ENCODE assay signal across 19 cellular contexts in genomic region chr17:61689610-61690180, GRCh38.
A peak's percentile ranks its signal among the peaks of the same experiment; 100 is the strongest.
DNase-seq lines count a peak whose midpoint lies in the region; ATAC-seq, FAIRE-seq and TF ChIP-seq lines count a peak whose summit lies in the region.
"Had no signal": no experiment of that assay in that cellular context is flagged by ENCODE, and none has a peak within 500 bp of the region (broad histone marks: within the 10 kb centered on the region; RNA-seq: fewer than 3 reads in every experiment).

No MANE protein-coding gene starts in this region.

- no peak for TF ChIP-seq CTCF in A549 (IDR thresholded peaks at IDR 0.05)
- no peak for TF ChIP-seq CTCF in WTC11 (IDR thresholded peaks at IDR 0.05)
- TF ChIP-seq CTCF in fibroblast of the aortic adventitia (IDR thresholded peaks at IDR 0.05; ENCODE audit: insufficient read depth, low read length), result no peak

- DNase-seq in A549 (ENCODE audit: low read depth in 1 of 2, low spot score in 1 of 2) (no peak), HK-2 (ENCODE audit: unreplicated experiment) (peak; percentile 16), WTC11 (ENCODE audit: low spot score) (no peak), fibroblast of the aortic adventitia (ENCODE audit: low read depth) (peak; percentile 18), GM03348 (ENCODE audit: low spot score) (no peak), medulla oblongata (ENCODE audit: extremely low spot score) (no peak), NCI-H2107 treated with DMSO at 0.1 percent for 48 hours (lab: John Stamatoyannopoulos, UW; ENCODE audit: unreplicated experiment) (no peak)
- DNase-seq: activated CD4-positive, alpha-beta T cell treated with anti-CD3 and anti-CD28 coated beads, Interleukin-2, amount 50 U/mL, for 48 hours; activated naive CD4-positive, alpha-beta T cell treated with anti-CD3 and anti-CD28 coated beads, Interleukin-2, amount 10 ng/mL, durations not matched to agents 7 days and 5 days; activated T-cell treated with anti-CD3 and anti-CD28 coated beads, Interleukin-2, amount 50 U/mL, for 1 hour; CD4-positive, CD25-positive, alpha-beta regulatory T cell; dermis blood vessel endothelial cell; DMS153; right cardiac atrium; stimulated activated naive CD8-positive, alpha-beta T cell treated with anti-CD3 and anti-CD28 coated beads, Interleukin-15, amount 100 ng/mL, for 72 hours; upper lobe of right lung had no signal

- no peak overlapping the region for H3K27ac Mint-ChIP-seq in WTC11
- H3K27ac Mint-ChIP-seq: activated naive CD4-positive, alpha-beta T cell treated with anti-CD3 and anti-CD28 coated beads, Interleukin-2, amount 10 ng/mL, durations not matched to agents 7 days and 5 days; CD4-positive, CD25-positive, alpha-beta regulatory T cell; stimulated activated naive CD8-positive, alpha-beta T cell treated with anti-CD3 and anti-CD28 coated beads, Interleukin-15, amount 100 ng/mL, for 72 hours had no signal

- H3K4me3 Mint-ChIP-seq in WTC11, result no peak overlapping the region
- H3K4me3 Mint-ChIP-seq: activated naive CD4-positive, alpha-beta T cell treated with anti-CD3 and anti-CD28 coated beads, Interleukin-2, amount 10 ng/mL, durations not matched to agents 7 days and 5 days; CD4-positive, CD25-positive, alpha-beta regulatory T cell; stimulated activated naive CD8-positive, alpha-beta T cell treated with anti-CD3 and anti-CD28 coated beads, Interleukin-15, amount 100 ng/mL, for 72 hours had no signal

- ATAC-seq in A549, result no peak
- ATAC-seq in WTC11, result no peak
- ATAC-seq in HG03280 (IDR thresholded peaks at IDR 0.05; ENCODE audit: unreplicated experiment), result no peak
- ATAC-seq: HCT116; right cardiac atrium; stimulated activated naive CD8-positive, alpha-beta T cell treated with anti-CD3 and anti-CD28 coated beads, Interleukin-15, amount 100 ng/mL, for 72 hours; upper lobe of right lung had no signal

- peaks cover 1% of the 10 kb centered on the region for H3K9me3 Mint-ChIP-seq in WTC11
- H3K9me3 Mint-ChIP-seq: activated naive CD4-positive, alpha-beta T cell treated with anti-CD3 and anti-CD28 coated beads, Interleukin-2, amount 10 ng/mL, durations not matched to agents 7 days and 5 days; stimulated activated naive CD8-positive, alpha-beta T cell treated with anti-CD3 and anti-CD28 coated beads, Interleukin-15, amount 100 ng/mL, for 72 hours had no signal

- H3K4me1 ChIP-seq in A549, result no peaks in the 10 kb centered on the region
- H3K4me1 ChIP-seq: upper lobe of right lung had no signal

- no peak for FAIRE-seq in A549 (lab: Jason Lieb, UNC)

- no peaks in the 10 kb centered on the region for H3K27me3 Mint-ChIP-seq in WTC11 (ENCODE audit: low read depth)
- H3K27me3 Mint-ChIP-seq: activated naive CD4-positive, alpha-beta T cell treated with anti-CD3 and anti-CD28 coated beads, Interleukin-2, amount 10 ng/mL, durations not matched to agents 7 days and 5 days; CD4-positive, CD25-positive, alpha-beta regulatory T cell; stimulated activated naive CD8-positive, alpha-beta T cell treated with anti-CD3 and anti-CD28 coated beads, Interleukin-15, amount 100 ng/mL, for 72 hours had no signal

- TF ChIP-seq EP300 in A549 (IDR thresholded peaks at IDR 0.05), result no peak

- H3K36me3 Mint-ChIP-seq in WTC11, result peaks cover 4% of the 10 kb centered on the region; the same call in 1 of the 2 replicates

- 84% methylated on average over 3 of the region's 3 CpGs for WGBS in A549 (ENCODE audit: missing lambda C conversion rate)

- no peak for TF ChIP-seq RAD21 in A549 (conservative IDR thresholded peaks at IDR 0.05 in 1 of 2, IDR thresholded peaks at IDR 0.05 in 1 of 2)

- H3K4me1 Mint-ChIP-seq in WTC11, result no peaks in the 10 kb centered on the region
- H3K4me1 Mint-ChIP-seq: activated naive CD4-positive, alpha-beta T cell treated with anti-CD3 and anti-CD28 coated beads, Interleukin-2, amount 10 ng/mL, durations not matched to agents 7 days and 5 days; CD4-positive, CD25-positive, alpha-beta regulatory T cell; stimulated activated naive CD8-positive, alpha-beta T cell treated with anti-CD3 and anti-CD28 coated beads, Interleukin-15, amount 100 ng/mL, for 72 hours had no signal

- CTCF ChIA-PET in A549 (lab: Yijun Ruan, JAX) (no interaction called here), WTC11 (lab: Charles Lee) (no interaction called here)

- H3K27ac ChIP-seq in A549, result no peak overlapping the region
- H3K27ac ChIP-seq: hepatocyte, upper lobe of right lung had no signal

- POLR2A ChIA-PET in A549 (lab: Yijun Ruan, JAX) (no interaction called here), WTC11 (lab: Charles Lee) (no interaction called here)

- no peak overlapping the region for H3K4me2 ChIP-seq in A549
- H3K4me2 ChIP-seq: hepatocyte had no signal

- H3K4me3 ChIP-seq in A549, result no peak overlapping the region
- H3K4me3 ChIP-seq in fibroblast of the aortic adventitia (ENCODE audit: low read depth, low read length), result no peak overlapping the region
- H3K4me3 ChIP-seq: hepatocyte, upper lobe of right lung had no signal

- no peak for TF ChIP-seq POLR2A in A549 (IDR thresholded peaks at IDR 0.05; ENCODE audit: low read length)

- H3K9me3 ChIP-seq in A549, result no peaks in the 10 kb centered on the region
- H3K9me3 ChIP-seq: upper lobe of right lung had no signal

TF ChIP-seq in A549, 52 proteins besides CTCF, POLR2A, EP300 and RAD21:
- TF ChIP-seq FOXS1 (CRISPR knock-in tag; IDR thresholded peaks at IDR 0.05) (no peak), HES2 (IDR thresholded peaks at IDR 0.05) (no peak), RCOR1 (IDR thresholded peaks at IDR 0.05; ENCODE audit: low read depth, low read length) (no peak), ESRRA (IDR thresholded peaks at IDR 0.05; ENCODE audit: borderline replicate concordance, low read length) (no peak), ZNF302 (CRISPR knock-in tag; IDR thresholded peaks at IDR 0.05) (no peak), PHF8 (IDR thresholded peaks at IDR 0.05; ENCODE audit: borderline replicate concordance, low read depth) (no peak), FOSL2 (IDR thresholded peaks at IDR 0.05) (0 out of 2 replicates have a peak, but pooled peaks have one; percentile 5), FOSL2 (CRISPR knock-in tag; IDR thresholded peaks at IDR 0.05) (no peak)

TF ChIP-seq in WTC11, 78 proteins besides CTCF, POLR2A, EP300 and RAD21:
- TF ChIP-seq ZNF121 (CRISPR knock-in tag; IDR thresholded peaks at IDR 0.05), result 0 out of 2 replicates have a peak, but pooled peaks have one; percentile 11
- TF ChIP-seq NFATC4 (CRISPR knock-in tag; IDR thresholded peaks at IDR 0.05), result no peak

Comparison
In these comparisons a context has a peak if more than half of its experiments do, and no peak if none do; other contexts are left out.
1. DNase-seq: peak in HK-2 (single experiment) and fibroblast of the aortic adventitia (single experiment); none in A549 (0 of 2), WTC11 (single experiment), GM03348 (single experiment), medulla oblongata (single experiment) and NCI-H2107 treated with DMSO at 0.1 percent for 48 hours (single experiment).